In genomic region chr6:170092826-170093225, GRCh38 we compare ENCODE assay signal across 10 cellular contexts.
"Had no signal": no experiment of that assay in that cellular context is flagged by ENCODE, and none has a peak within 500 bp of the region (broad histone marks: within the 10 kb centered on the region; RNA-seq: fewer than 3 reads in every experiment).

No MANE protein-coding gene starts in this region.

- H3K4me3 Mint-ChIP-seq: activated naive CD4-positive, alpha-beta T cell treated with anti-CD3 and anti-CD28 coated beads, Interleukin-2, amount 50 U/mL, for 24 hours; nephron; stimulated activated memory B cell treated with anti-CD40 and anti-IgM and Interleukin-4, amounts not matched to agents 10 μg/mL and 1 μg/mL and 100 μg/mL, for 72 hours had no signal

- H3K36me3 ChIP-seq: adrenal gland, left lung, thyroid gland had no signal

- H3K27ac Mint-ChIP-seq: activated naive CD4-positive, alpha-beta T cell treated with anti-CD3 and anti-CD28 coated beads, Interleukin-2, amount 50 U/mL, for 24 hours; nephron; stimulated activated memory B cell treated with anti-CD40 and anti-IgM and Interleukin-4, amounts not matched to agents 10 μg/mL and 1 μg/mL and 100 μg/mL, for 72 hours had no signal

- H3K36me3 Mint-ChIP-seq: activated naive CD4-positive, alpha-beta T cell treated with anti-CD3 and anti-CD28 coated beads, Interleukin-2, amount 50 U/mL, for 24 hours; stimulated activated memory B cell treated with anti-CD40 and anti-IgM and Interleukin-4, amounts not matched to agents 10 μg/mL and 1 μg/mL and 100 μg/mL, for 72 hours had no signal

- H3K4me1 ChIP-seq: adrenal gland had no signal

- ATAC-seq: esophagus mucosa; left lung; stimulated activated memory B cell treated with anti-CD40 and anti-IgM and Interleukin-4, amounts not matched to agents 10 μg/mL and 1 μg/mL and 100 μg/mL, for 72 hours had no signal

- H3K27me3 Mint-ChIP-seq: activated naive CD4-positive, alpha-beta T cell treated with anti-CD3 and anti-CD28 coated beads, Interleukin-2, amount 50 U/mL, for 24 hours had no signal

- DNase-seq: mesenchymal stem cell, thyroid gland had no signal

- H3K4me3 ChIP-seq: adrenal gland, hepatocyte, left lung, SK-N-MC, thyroid gland had no signal

- H3K9me3 ChIP-seq: adrenal gland, left lung, thyroid gland had no signal

- H3K27me3 ChIP-seq: hepatocyte, thyroid gland had no signal

- H3K4me2 ChIP-seq: hepatocyte had no signal

- H3K9me3 Mint-ChIP-seq: activated naive CD4-positive, alpha-beta T cell treated with anti-CD3 and anti-CD28 coated beads, Interleukin-2, amount 50 U/mL, for 24 hours; nephron; stimulated activated memory B cell treated with anti-CD40 and anti-IgM and Interleukin-4, amounts not matched to agents 10 μg/mL and 1 μg/mL and 100 μg/mL, for 72 hours had no signal

- H3K27ac ChIP-seq: adrenal gland, hepatocyte, left lung, SK-N-MC, thyroid gland had no signal

- H2AFZ ChIP-seq: hepatocyte had no signal
